ENCODE assay signal across 14 cellular contexts in the genomic region with DNA sequence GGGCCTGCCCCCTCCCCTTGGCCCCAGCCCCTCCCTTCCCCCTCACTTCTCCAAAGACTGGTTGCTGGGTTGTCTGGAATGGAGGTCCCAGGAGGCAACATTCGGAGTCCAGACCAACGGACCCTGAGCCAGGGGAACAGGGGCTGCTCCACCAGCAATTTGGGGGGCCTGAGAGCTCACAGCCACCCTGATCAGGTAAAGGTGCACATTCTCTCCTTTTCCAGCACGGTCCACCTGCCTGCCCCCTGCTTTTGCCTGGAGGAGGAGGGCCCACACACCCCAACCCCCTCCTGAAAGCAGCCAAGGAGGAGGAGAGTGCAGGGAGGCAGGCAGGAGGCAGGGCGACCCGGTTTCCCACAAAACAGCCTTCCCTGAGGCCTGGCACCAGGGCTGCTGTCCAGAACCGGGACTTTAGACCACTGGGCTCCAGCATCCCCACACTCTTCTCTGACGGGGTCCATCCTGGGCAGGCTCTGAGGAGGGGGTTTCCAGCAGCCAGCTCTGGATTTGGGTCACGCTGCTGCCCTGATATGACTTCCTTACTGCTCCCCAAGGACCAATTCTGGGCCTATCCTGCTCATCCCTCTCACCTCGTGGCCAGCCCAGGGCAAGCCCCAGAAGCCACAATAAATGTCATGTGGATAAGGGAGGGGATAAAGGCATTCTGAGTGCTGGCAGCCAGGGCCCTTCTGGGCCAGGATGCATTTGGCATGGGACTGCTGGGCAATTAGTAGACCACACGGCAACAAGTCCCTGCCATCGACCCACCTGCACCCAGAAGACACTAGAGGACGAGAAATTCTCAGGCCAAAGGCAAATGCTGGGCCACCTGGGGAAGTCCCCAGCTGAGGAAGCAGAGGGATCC. TPM values are rescaled to one million over a fixed set of nuclear protein-coding genes. Genes with fewer than 3 reads are reported as not detected.
DNase-seq lines count a peak whose midpoint lies in the region; ATAC-seq and TF ChIP-seq lines count a peak whose summit lies in the region.
"Had no signal": no experiment of that assay in that cellular context is flagged by ENCODE, and none has a peak within 500 bp of the region (broad histone marks: within the 10 kb centered on the region; RNA-seq: fewer than 3 reads in every experiment).

No MANE protein-coding gene starts in this region.

- ATAC-seq in stimulated activated naive CD8-positive, alpha-beta T cell treated with anti-CD3 and anti-CD28 coated beads, Interleukin-15, amount 100 ng/mL, for 72 hours: peak; percentile 2
- no peak for ATAC-seq in stimulated activated naive CD8-positive, alpha-beta T cell treated with anti-CD3 and anti-CD28 coated beads, Interleukin-15, Interleukin-2, amounts not matched to agents 100 U/mL and 50 U/mL, for 24 hours
- ATAC-seq: lower lobe of right lung; natural killer cell treated with Interleukin-12 subunit alpha and Interleukin-12 subunit beta and Interleukin-15 and Interleukin-18, amount 100 ng/mL, for 72 hours had no signal

- H3K4me1 Mint-ChIP-seq in stimulated activated naive CD8-positive, alpha-beta T cell treated with anti-CD3 and anti-CD28 coated beads, Interleukin-15, amount 100 ng/mL, for 72 hours: peaks cover 22% of the 10 kb centered on the region
- peaks cover 9% of the 10 kb centered on the region for H3K4me1 Mint-ChIP-seq in mesothelial cell of epicardium

- no peak overlapping the region for H3K27ac Mint-ChIP-seq in stimulated activated naive CD8-positive, alpha-beta T cell treated with anti-CD3 and anti-CD28 coated beads, Interleukin-15, amount 100 ng/mL, for 72 hours
- H3K27ac Mint-ChIP-seq in mesothelial cell of epicardium: no peak overlapping the region
- H3K27ac Mint-ChIP-seq: natural killer cell treated with Interleukin-12 subunit alpha and Interleukin-12 subunit beta and Interleukin-15 and Interleukin-18, amount 100 ng/mL, for 72 hours had no signal

- TF ChIP-seq CTCF in VCaP (conservative IDR thresholded peaks at IDR 0.05): no peak
- no peak for TF ChIP-seq CTCF in mesothelial cell of epicardium (IDR thresholded peaks at IDR 0.05; ENCODE audit: unreplicated experiment)

- H3K27ac ChIP-seq in VCaP: peak overlapping the region; percentile 94
- H3K27ac ChIP-seq: adrenal gland, foreskin keratinocyte, lower lobe of right lung had no signal

- peaks cover 43% of the 10 kb centered on the region for H3K27me3 Mint-ChIP-seq in stimulated activated naive CD8-positive, alpha-beta T cell treated with anti-CD3 and anti-CD28 coated beads, Interleukin-15, amount 100 ng/mL, for 72 hours
- H3K27me3 Mint-ChIP-seq in mesothelial cell of epicardium (ENCODE audit: low read depth): peaks cover 76% of the 10 kb centered on the region

- peaks cover 6 to 8% of the 10 kb centered on the region in 2 donors for H3K9me3 Mint-ChIP-seq in stimulated activated naive CD8-positive, alpha-beta T cell treated with anti-CD3 and anti-CD28 coated beads, Interleukin-15, amount 100 ng/mL, for 72 hours
- no peaks in the 10 kb centered on the region for H3K9me3 Mint-ChIP-seq in mesothelial cell of epicardium
- H3K9me3 Mint-ChIP-seq: activated T-cell treated with anti-CD3 and anti-CD28 coated beads, Interleukin-2, amount 50 U/mL, for 4 hours; natural killer cell treated with Interleukin-12 subunit alpha and Interleukin-12 subunit beta and Interleukin-15 and Interleukin-18, amount 100 ng/mL, for 72 hours had no signal

- peak overlapping the region; percentile 42 to 83 for H3K4me3 Mint-ChIP-seq in stimulated activated naive CD8-positive, alpha-beta T cell treated with anti-CD3 and anti-CD28 coated beads, Interleukin-15, amount 100 ng/mL, for 72 hours
- peak overlapping the region; percentile 79 for H3K4me3 Mint-ChIP-seq in mesothelial cell of epicardium

- no peaks in the 10 kb centered on the region for H3K36me3 Mint-ChIP-seq in mesothelial cell of epicardium
- H3K36me3 Mint-ChIP-seq: natural killer cell treated with Interleukin-12 subunit alpha and Interleukin-12 subunit beta and Interleukin-15 and Interleukin-18, amount 100 ng/mL, for 72 hours had no signal

- no peak for DNase-seq in stimulated activated naive CD8-positive, alpha-beta T cell treated with anti-CD3 and anti-CD28 coated beads, Interleukin-15, amount 100 ng/mL, for 72 hours
- DNase-seq in stimulated activated naive CD8-positive, alpha-beta T cell treated with anti-CD3 and anti-CD28 coated beads, Interleukin-15, Interleukin-2, amounts not matched to agents 100 U/mL and 50 U/mL, for 24 hours: no peak
- DNase-seq in mesothelial cell of epicardium (ENCODE audit: low spot score in 2 of 2, unreplicated experiment in 2 of 2) (no peak), kidney glomerular epithelial cell (lab: John Stamatoyannopoulos, UW) (no peak), mesenteric fat pad (ENCODE audit: low spot score) (no peak), NCI-H82 treated with DMSO at 0.1 percent for 48 hours (lab: John Stamatoyannopoulos, UW; ENCODE audit: unreplicated experiment) (no peak)
- DNase-seq: activated T-cell treated with anti-CD3 and anti-CD28 coated beads, Interleukin-2, amount 50 U/mL, for 4 hours; BE2C; foreskin keratinocyte; lower lobe of right lung; NCI-H1048 had no signal

RNA-seq across cellular contexts. Expression of gene CAMK2B, which starts 1.1 kb away (rescaled TPM):
- total RNA-seq in mesothelial cell of epicardium (1.8 to 1.9 TPM (median 1.9 TPM) in 3 replicates), mesenteric fat pad (1.2 TPM)
